Comparison of ENCODE assay signal across 8 cellular contexts in the genomic region with DNA sequence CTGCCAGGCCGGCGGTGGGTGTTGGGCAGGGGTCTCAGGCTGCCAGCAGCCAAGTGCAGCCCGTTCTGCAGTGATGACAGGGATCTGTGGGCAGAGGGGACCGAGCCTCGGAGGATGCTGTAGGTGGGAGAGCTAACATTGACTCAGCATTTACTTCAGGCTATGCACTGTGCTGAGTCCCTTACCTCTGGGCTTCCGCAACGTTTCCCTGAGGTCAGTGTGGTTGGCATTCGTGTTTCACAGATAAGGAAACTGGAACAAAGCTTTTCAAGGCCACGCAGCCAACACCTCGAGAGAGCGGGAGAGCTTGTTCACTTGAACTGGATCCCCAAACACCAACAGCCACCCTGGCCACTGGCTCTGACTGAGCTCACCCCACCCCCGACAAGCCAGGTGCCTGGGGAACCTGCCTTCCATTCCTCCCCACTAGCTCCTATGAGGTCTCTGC. TPM values are rescaled to one million over a fixed set of nuclear protein-coding genes. Genes with fewer than 3 reads are reported as not detected.
DNase-seq lines count a peak whose midpoint lies in the region; ATAC-seq, FAIRE-seq and TF ChIP-seq lines count a peak whose summit lies in the region.

No MANE protein-coding gene starts in this region.

- H3K9me3 Mint-ChIP-seq in brain: peaks cover 0 to 4% (median 0%) of the 10 kb centered on the region in 5 experiments
- H3K9me3 Mint-ChIP-seq in stimulated activated naive CD8-positive, alpha-beta T cell treated with anti-CD3 and anti-CD28 coated beads, Interleukin-15, Interleukin-2, amounts not matched to agents 100 ng/mL and 50 ng/mL, for 24 hours: no peaks in the 10 kb centered on the region

- H3K9me3 ChIP-seq in right lobe of liver: no peaks in the 10 kb centered on the region

- WGBS in right lobe of liver (ENCODE audit: insufficient coverage, low coverage, low lambda C conversion rate, missing lambda C conversion rate): 15% methylated on average over 6 of the region's 12 CpGs

- no peak for DNase-seq in BJ (ENCODE audit: low read depth)
- peak; percentile 78 for DNase-seq in NCI-H2227 treated with DMSO at 0.1 percent for 48 hours (lab: John Stamatoyannopoulos, UW)
- no peak for DNase-seq in right lobe of liver
- DNase-seq in GM12891 (ENCODE audit: insufficient read length, low spot score): no peak
- no peak for DNase-seq in GM10266 (ENCODE audit: extremely low spot score)

- H3K27ac ChIP-seq in right lobe of liver: no peak overlapping the region

- no peaks in the 10 kb centered on the region for H3K36me3 Mint-ChIP-seq in brain
- no peaks in the 10 kb centered on the region for H3K36me3 Mint-ChIP-seq in stimulated activated naive CD8-positive, alpha-beta T cell treated with anti-CD3 and anti-CD28 coated beads, Interleukin-15, Interleukin-2, amounts not matched to agents 100 ng/mL and 50 ng/mL, for 24 hours (ENCODE audit: low read depth)

- POLR2A ChIA-PET in BJ (lab: Charles Lee): no interaction called here

- no peak for TF ChIP-seq POLR2A in right lobe of liver (IDR thresholded peaks at IDR 0.05)
- no peak for TF ChIP-seq POLR2A in GM12891 (IDR thresholded peaks at IDR 0.05; ENCODE audit: low read depth, low read length)

- ATAC-seq in GM21529 (IDR thresholded peaks at IDR 0.05; ENCODE audit: unreplicated experiment) (peak; percentile 13), right lobe of liver (peak in 3 of 4 donors; percentile 17 to 51 (median 23))

- H3K4me3 Mint-ChIP-seq in brain: peak overlapping the region; percentile 82 to 88 (median 84)
- H3K4me3 Mint-ChIP-seq in stimulated activated naive CD8-positive, alpha-beta T cell treated with anti-CD3 and anti-CD28 coated beads, Interleukin-15, Interleukin-2, amounts not matched to agents 100 ng/mL and 50 ng/mL, for 24 hours: peak overlapping the region; percentile 73

- TF ChIP-seq CTCF in BJ (IDR thresholded peaks at IDR 0.05; ENCODE audit: insufficient read depth, low read depth, low read length) (no peak), brain (conservative IDR thresholded peaks at IDR 0.05) (no peak), right lobe of liver (IDR thresholded peaks at IDR 0.05) (no peak), GM10266 (IDR thresholded peaks at IDR 0.05; ENCODE audit: control insufficient read depth, insufficient read depth, low read depth, missing control alignments) (no peak)

- no peak for FAIRE-seq in GM12891 (lab: Jason Lieb, UNC)

- CTCF ChIA-PET in BJ (lab: Yijun Ruan, JAX): no interaction called here

- peak overlapping the region; percentile 62 for H3K4me3 ChIP-seq in BJ (ENCODE audit: low read depth, low read length)
- H3K4me3 ChIP-seq in right lobe of liver: no peak overlapping the region

- peaks cover 10% of the 10 kb centered on the region for H3K27me3 Mint-ChIP-seq in brain
- no peaks in the 10 kb centered on the region for H3K27me3 Mint-ChIP-seq in stimulated activated naive CD8-positive, alpha-beta T cell treated with anti-CD3 and anti-CD28 coated beads, Interleukin-15, Interleukin-2, amounts not matched to agents 100 ng/mL and 50 ng/mL, for 24 hours

- H3K27ac Mint-ChIP-seq in brain: peak overlapping the region in 4 of 5 experiments; percentile 30 to 97 (median 92)
- H3K27ac Mint-ChIP-seq in stimulated activated naive CD8-positive, alpha-beta T cell treated with anti-CD3 and anti-CD28 coated beads, Interleukin-15, Interleukin-2, amounts not matched to agents 100 ng/mL and 50 ng/mL, for 24 hours: no peak overlapping the region

- peaks cover 0 to 11% (median 0%) of the 10 kb centered on the region in 4 donors for H3K4me1 ChIP-seq in right lobe of liver

- no peaks in the 10 kb centered on the region for H3K27me3 ChIP-seq in BJ (ENCODE audit: control insufficient read depth, insufficient read depth, low read length)
- H3K27me3 ChIP-seq in right lobe of liver: no peaks in the 10 kb centered on the region

- H3K36me3 ChIP-seq in BJ (ENCODE audit: control insufficient read depth, insufficient read depth, low read length) (no peaks in the 10 kb centered on the region), right lobe of liver (no peaks in the 10 kb centered on the region)

- peaks cover 19% of the 10 kb centered on the region for H3K4me1 Mint-ChIP-seq in brain
- H3K4me1 Mint-ChIP-seq in stimulated activated naive CD8-positive, alpha-beta T cell treated with anti-CD3 and anti-CD28 coated beads, Interleukin-15, Interleukin-2, amounts not matched to agents 100 ng/mL and 50 ng/mL, for 24 hours (ENCODE audit: low read depth): peaks cover 19% of the 10 kb centered on the region

- intact Hi-C loops in right lobe of liver (cut with DNase I): no loop called here

TF ChIP-seq in GM12891, 5 proteins besides CTCF, POLR2A, EP300 and RAD21:
- no peak for TF ChIP-seq PAX5 (IDR thresholded peaks at IDR 0.05; ENCODE audit: insufficient read depth, low read length, severe bottlenecking)
- no peak for TF ChIP-seq TAF1 (IDR thresholded peaks at IDR 0.05; ENCODE audit: low read depth, low read length)

RNA-seq across cellular contexts. Expression of gene GPR148, which starts 0.8 kb away (rescaled TPM):
- not detected in 2 replicates for polyA plus RNA-seq in BJ (2011; rRNA removed)
- not detected in 2 replicates for polyA minus RNA-seq in BJ (2011; rRNA and poly(A)+ RNA removed)
- not detected for polyA plus RNA-seq in brain (ENCODE audit: insufficient read depth, low read depth, low replicate concordance)
- not detected for total RNA-seq in right lobe of liver
- not detected for polyA plus RNA-seq in GM12891 (2012; ENCODE audit: low read depth, missing spikeins)

RNA-seq across cellular contexts. Expression of gene AMER3, which starts 27.3 kb away (rescaled TPM):
- polyA plus RNA-seq in BJ (2011; rRNA removed): not detected in 2 replicates
- polyA minus RNA-seq in BJ (2011; rRNA and poly(A)+ RNA removed): not detected in 2 replicates
- 5.7 TPM for polyA plus RNA-seq in brain (ENCODE audit: insufficient read depth, low read depth, low replicate concordance)
- not detected for total RNA-seq in right lobe of liver
- not detected for polyA plus RNA-seq in GM12891 (2012; ENCODE audit: low read depth, missing spikeins)
